2 cellular contexts compared by ENCODE assay signal in the genomic region with DNA sequence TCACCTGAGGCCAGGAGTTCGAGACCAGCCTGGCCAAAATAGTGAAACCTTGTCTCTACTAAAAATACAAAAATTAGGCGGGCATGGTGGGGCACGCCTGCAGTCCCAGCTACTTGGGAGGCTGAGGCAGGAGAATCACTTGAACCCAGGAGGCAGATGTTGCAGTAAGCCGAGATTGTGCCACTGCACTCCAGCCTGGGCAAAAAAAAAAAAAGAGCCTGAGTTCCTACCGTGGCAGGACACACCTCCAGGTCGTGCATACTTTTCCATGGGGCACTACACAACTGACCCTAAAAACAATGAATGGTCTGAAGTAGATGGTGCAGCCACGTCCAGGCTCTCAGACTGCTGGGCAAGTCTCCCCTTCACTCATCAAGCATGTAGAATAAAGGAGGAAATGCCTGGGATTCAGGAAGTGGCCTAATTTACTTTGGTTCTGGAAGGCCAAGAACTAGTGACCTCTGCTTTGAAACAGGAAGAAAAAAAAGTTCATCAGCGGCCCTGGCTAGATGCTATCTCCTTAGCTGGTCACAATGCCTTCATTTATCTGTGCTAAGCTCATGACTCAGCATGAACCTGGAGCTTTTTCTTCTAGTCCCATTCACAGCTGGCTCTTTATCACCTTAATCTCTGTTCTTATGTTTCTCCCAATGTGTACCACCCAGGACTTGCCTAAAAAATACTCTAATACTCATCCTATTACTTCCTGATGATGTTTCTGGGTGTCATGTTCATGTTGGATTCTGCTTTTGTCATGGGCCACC.
A peak's percentile ranks its signal among the peaks of the same experiment; 100 is the strongest.
TF ChIP-seq lines count a peak whose summit lies in the region.

No MANE protein-coding gene starts in this region.

TF ChIP-seq in K562, 482 proteins besides CTCF, POLR2A, EP300 and RAD21 (continued from another document and continues in another):
- TF ChIP-seq, protein P1, sequence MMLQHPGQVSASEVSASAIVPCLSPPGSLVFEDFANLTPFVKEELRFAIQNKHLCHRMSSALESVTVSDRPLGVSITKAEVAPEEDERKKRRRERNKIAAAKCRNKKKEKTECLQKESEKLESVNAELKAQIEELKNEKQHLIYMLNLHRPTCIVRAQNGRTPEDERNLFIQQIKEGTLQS (IDR thresholded peaks at IDR 0.05), result peak; percentile 59
- TF ChIP-seq, protein P1 (CRISPR knock-in tag; conservative IDR thresholded peaks at IDR 0.05), result no peak
- TF ChIP-seq CBX1 (IDR thresholded peaks at IDR 0.05; ENCODE audit: low read depth), result no peak
- no peak for TF ChIP-seq STAG1 (CRISPR knock-in tag; IDR thresholded peaks at IDR 0.05; ENCODE audit: borderline replicate concordance)
- no peak for TF ChIP-seq NR2C2 (CRISPR knock-in tag; IDR thresholded peaks at IDR 0.05)
- TF ChIP-seq NR2C2 (tag; IDR thresholded peaks at IDR 0.05), result peak; percentile 93
- no peak for TF ChIP-seq KLF10 (CRISPR knock-in tag; IDR thresholded peaks at IDR 0.05)
- TF ChIP-seq RUNX1 (IDR thresholded peaks at IDR 0.05; ENCODE audit: low read depth), result no peak
- TF ChIP-seq CAMTA2 (CRISPR knock-in tag; conservative IDR thresholded peaks at IDR 0.05), result no peak
- TF ChIP-seq MBD2 (IDR thresholded peaks at IDR 0.05; ENCODE audit: borderline replicate concordance, low read depth), result no peak
- TF ChIP-seq, protein P2, sequence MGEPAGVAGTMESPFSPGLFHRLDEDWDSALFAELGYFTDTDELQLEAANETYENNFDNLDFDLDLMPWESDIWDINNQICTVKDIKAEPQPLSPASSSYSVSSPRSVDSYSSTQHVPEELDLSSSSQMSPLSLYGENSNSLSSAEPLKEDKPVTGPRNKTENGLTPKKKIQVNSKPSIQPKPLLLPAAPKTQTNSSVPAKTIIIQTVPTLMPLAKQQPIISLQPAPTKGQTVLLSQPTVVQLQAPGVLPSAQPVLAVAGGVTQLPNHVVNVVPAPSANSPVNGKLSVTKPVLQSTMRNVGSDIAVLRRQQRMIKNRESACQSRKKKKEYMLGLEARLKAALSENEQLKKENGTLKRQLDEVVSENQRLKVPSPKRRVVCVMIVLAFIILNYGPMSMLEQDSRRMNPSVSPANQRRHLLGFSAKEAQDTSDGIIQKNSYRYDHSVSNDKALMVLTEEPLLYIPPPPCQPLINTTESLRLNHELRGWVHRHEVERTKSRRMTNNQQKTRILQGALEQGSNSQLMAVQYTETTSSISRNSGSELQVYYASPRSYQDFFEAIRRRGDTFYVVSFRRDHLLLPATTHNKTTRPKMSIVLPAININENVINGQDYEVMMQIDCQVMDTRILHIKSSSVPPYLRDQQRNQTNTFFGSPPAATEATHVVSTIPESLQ (CRISPR knock-in tag; IDR thresholded peaks at IDR 0.05), result no peak
- no peak for TF ChIP-seq ZBTB34 (CRISPR knock-in tag; IDR thresholded peaks at IDR 0.05)
- no peak for TF ChIP-seq ZNF507 (tag; conservative IDR thresholded peaks at IDR 0.05)
- TF ChIP-seq GMEB1 (CRISPR knock-in tag; IDR thresholded peaks at IDR 0.05), result no peak
- TF ChIP-seq ZNF224 (CRISPR knock-in tag; IDR thresholded peaks at IDR 0.05), result no peak
- TF ChIP-seq NBN (IDR thresholded peaks at IDR 0.05; ENCODE audit: low read depth), result no peak; the same call in 1 of the 2 replicates
- no peak for TF ChIP-seq CLOCK (CRISPR knock-in tag; IDR thresholded peaks at IDR 0.05; ENCODE audit: borderline replicate concordance)
- TF ChIP-seq NRF1 (conservative IDR thresholded peaks at IDR 0.05 in 1 of 2, IDR thresholded peaks at IDR 0.05 in 1 of 2), result no peak

TF ChIP-seq in HepG2, 621 proteins besides CTCF, POLR2A, EP300 and RAD21 (continued from another document and continues in another):
- TF ChIP-seq, protein P3, sequence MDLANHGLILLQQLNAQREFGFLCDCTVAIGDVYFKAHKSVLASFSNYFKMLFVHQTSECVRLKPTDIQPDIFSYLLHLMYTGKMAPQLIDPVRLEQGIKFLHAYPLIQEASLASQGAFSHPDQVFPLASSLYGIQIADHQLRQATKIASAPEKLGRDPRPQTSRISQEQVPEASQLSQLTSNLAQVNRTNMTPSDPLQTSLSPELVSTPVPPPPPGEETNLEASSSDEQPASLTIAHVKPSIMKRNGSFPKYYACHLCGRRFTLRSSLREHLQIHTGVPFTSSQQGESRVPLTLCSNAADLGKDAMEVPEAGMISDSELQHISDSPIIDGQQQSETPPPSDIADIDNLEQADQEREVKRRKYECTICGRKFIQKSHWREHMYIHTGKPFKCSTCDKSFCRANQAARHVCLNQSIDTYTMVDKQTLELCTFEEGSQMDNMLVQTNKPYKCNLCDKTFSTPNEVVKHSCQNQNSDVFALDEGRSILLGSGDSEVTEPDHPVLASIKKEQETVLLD (CRISPR knock-in tag; IDR thresholded peaks at IDR 0.05; ENCODE audit: low read depth), result no peak
- TF ChIP-seq NR2F1 (CRISPR knock-in tag; IDR thresholded peaks at IDR 0.05), result peak; percentile 92 to 95
- TF ChIP-seq, protein P4, sequence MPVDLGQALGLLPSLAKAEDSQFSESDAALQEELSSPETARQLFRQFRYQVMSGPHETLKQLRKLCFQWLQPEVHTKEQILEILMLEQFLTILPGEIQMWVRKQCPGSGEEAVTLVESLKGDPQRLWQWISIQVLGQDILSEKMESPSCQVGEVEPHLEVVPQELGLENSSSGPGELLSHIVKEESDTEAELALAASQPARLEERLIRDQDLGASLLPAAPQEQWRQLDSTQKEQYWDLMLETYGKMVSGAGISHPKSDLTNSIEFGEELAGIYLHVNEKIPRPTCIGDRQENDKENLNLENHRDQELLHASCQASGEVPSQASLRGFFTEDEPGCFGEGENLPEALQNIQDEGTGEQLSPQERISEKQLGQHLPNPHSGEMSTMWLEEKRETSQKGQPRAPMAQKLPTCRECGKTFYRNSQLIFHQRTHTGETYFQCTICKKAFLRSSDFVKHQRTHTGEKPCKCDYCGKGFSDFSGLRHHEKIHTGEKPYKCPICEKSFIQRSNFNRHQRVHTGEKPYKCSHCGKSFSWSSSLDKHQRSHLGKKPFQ (CRISPR knock-in tag; IDR thresholded peaks at IDR 0.05; ENCODE audit: insufficient replicate concordance), result peak; percentile 70
- TF ChIP-seq SSRP1 (CRISPR knock-in tag; IDR thresholded peaks at IDR 0.05), result no peak
- no peak for TF ChIP-seq ZNF225 (CRISPR knock-in tag; IDR thresholded peaks at IDR 0.05)
- TF ChIP-seq, protein P5, sequence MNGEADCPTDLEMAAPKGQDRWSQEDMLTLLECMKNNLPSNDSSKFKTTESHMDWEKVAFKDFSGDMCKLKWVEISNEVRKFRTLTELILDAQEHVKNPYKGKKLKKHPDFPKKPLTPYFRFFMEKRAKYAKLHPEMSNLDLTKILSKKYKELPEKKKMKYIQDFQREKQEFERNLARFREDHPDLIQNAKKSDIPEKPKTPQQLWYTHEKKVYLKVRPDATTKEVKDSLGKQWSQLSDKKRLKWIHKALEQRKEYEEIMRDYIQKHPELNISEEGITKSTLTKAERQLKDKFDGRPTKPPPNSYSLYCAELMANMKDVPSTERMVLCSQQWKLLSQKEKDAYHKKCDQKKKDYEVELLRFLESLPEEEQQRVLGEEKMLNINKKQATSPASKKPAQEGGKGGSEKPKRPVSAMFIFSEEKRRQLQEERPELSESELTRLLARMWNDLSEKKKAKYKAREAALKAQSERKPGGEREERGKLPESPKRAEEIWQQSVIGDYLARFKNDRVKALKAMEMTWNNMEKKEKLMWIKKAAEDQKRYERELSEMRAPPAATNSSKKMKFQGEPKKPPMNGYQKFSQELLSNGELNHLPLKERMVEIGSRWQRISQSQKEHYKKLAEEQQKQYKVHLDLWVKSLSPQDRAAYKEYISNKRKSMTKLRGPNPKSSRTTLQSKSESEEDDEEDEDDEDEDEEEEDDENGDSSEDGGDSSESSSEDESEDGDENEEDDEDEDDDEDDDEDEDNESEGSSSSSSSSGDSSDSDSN (CRISPR knock-in tag; IDR thresholded peaks at IDR 0.05), result no peak
- TF ChIP-seq NRL (CRISPR knock-in tag; IDR thresholded peaks at IDR 0.05; ENCODE audit: borderline replicate concordance), result no peak
- no peak for TF ChIP-seq ZNF441 (CRISPR knock-in tag; IDR thresholded peaks at IDR 0.05; ENCODE audit: borderline replicate concordance)
- peak; percentile 100 for TF ChIP-seq ELF3 (CRISPR knock-in tag; IDR thresholded peaks at IDR 0.05)
- peak; percentile 25; the same call in 1 of the 2 replicates for TF ChIP-seq ZBTB21 (CRISPR knock-in tag; IDR thresholded peaks at IDR 0.05)
- peak; percentile 85 for TF ChIP-seq TFE3 (CRISPR knock-in tag; IDR thresholded peaks at IDR 0.05)
- TF ChIP-seq, protein P6, sequence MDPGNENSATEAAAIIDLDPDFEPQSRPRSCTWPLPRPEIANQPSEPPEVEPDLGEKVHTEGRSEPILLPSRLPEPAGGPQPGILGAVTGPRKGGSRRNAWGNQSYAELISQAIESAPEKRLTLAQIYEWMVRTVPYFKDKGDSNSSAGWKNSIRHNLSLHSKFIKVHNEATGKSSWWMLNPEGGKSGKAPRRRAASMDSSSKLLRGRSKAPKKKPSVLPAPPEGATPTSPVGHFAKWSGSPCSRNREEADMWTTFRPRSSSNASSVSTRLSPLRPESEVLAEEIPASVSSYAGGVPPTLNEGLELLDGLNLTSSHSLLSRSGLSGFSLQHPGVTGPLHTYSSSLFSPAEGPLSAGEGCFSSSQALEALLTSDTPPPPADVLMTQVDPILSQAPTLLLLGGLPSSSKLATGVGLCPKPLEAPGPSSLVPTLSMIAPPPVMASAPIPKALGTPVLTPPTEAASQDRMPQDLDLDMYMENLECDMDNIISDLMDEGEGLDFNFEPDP (CRISPR knock-in tag; conservative IDR thresholded peaks at IDR 0.05), result no peak
- peak; percentile 72 for TF ChIP-seq HOXA5 (CRISPR knock-in tag; IDR thresholded peaks at IDR 0.05)
- TF ChIP-seq HDAC1 (CRISPR knock-in tag; IDR thresholded peaks at IDR 0.05), result peak; percentile 85
- TF ChIP-seq ZNF34 (CRISPR knock-in tag; IDR thresholded peaks at IDR 0.05; ENCODE audit: borderline replicate concordance), result 0 out of 2 replicates have a peak, but pooled peaks have one; percentile 70
- peak; percentile 87 for TF ChIP-seq NFIC (IDR thresholded peaks at IDR 0.05; ENCODE audit: low read length)
- TF ChIP-seq ZNF160 (CRISPR knock-in tag; IDR thresholded peaks at IDR 0.05), result no peak
- no peak for TF ChIP-seq ZNF773 (CRISPR knock-in tag; IDR thresholded peaks at IDR 0.05; ENCODE audit: borderline replicate concordance)
- no peak for TF ChIP-seq SNAPC2 (CRISPR knock-in tag; IDR thresholded peaks at IDR 0.05)
- TF ChIP-seq MEIS2 (CRISPR knock-in tag; IDR thresholded peaks at IDR 0.05), result peak; percentile 65; the same call in 1 of the 2 replicates
- TF ChIP-seq ZNF432 (CRISPR knock-in tag; IDR thresholded peaks at IDR 0.05; ENCODE audit: borderline replicate concordance), result no peak
- TF ChIP-seq, protein P7, sequence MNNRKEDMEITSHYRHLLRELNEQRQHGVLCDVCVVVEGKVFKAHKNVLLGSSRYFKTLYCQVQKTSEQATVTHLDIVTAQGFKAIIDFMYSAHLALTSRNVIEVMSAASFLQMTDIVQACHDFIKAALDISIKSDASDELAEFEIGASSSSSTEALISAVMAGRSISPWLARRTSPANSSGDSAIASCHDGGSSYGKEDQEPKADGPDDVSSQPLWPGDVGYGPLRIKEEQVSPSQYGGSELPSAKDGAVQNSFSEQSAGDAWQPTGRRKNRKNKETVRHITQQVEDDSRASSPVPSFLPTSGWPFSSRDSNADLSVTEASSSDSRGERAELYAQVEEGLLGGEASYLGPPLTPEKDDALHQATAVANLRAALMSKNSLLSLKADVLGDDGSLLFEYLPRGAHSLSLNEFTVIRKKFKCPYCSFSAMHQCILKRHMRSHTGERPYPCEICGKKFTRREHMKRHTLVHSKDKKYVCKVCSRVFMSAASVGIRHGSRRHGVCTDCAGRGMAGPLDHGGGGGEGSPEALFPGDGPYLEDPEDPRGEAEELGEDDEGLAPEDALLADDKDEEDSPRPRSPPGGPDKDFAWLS (CRISPR knock-in tag; IDR thresholded peaks at IDR 0.05; ENCODE audit: borderline replicate concordance), result no peak; the same call in 1 of the 2 replicates
- peak; percentile 62; the same call in 1 of the 2 replicates for TF ChIP-seq DMAP1 (CRISPR knock-in tag; IDR thresholded peaks at IDR 0.05)
- TF ChIP-seq ZNF766 (CRISPR knock-in tag; IDR thresholded peaks at IDR 0.05; ENCODE audit: borderline replicate concordance), result peak; percentile 83; the same call in 1 of the 2 replicates
- no peak for TF ChIP-seq ZNF224 (CRISPR knock-in tag; IDR thresholded peaks at IDR 0.05)
- TF ChIP-seq ZNF484 (CRISPR knock-in tag; IDR thresholded peaks at IDR 0.05; ENCODE audit: borderline replicate concordance, low read depth), result no peak
- no peak for TF ChIP-seq ARHGAP35 (CRISPR knock-in tag; IDR thresholded peaks at IDR 0.05; ENCODE audit: borderline replicate concordance)
- TF ChIP-seq PAX8 (CRISPR knock-in tag; IDR thresholded peaks at IDR 0.05; ENCODE audit: borderline replicate concordance), result 0 out of 2 replicates have a peak, but pooled peaks have one; percentile 38
- TF ChIP-seq AGO1 (IDR thresholded peaks at IDR 0.05; ENCODE audit: low read depth, low read length, poor library complexity, severe bottlenecking), result no peak
- TF ChIP-seq ZSCAN22 (CRISPR knock-in tag; IDR thresholded peaks at IDR 0.05), result 0 out of 2 replicates have a peak, but pooled peaks have one; percentile 68
- TF ChIP-seq ZNF264 (CRISPR knock-in tag; IDR thresholded peaks at IDR 0.05), result peak; percentile 89; the same call in 1 of the 2 replicates
- TF ChIP-seq HNRNPLL (IDR thresholded peaks at IDR 0.05; ENCODE audit: low read depth, low read length, poor library complexity, severe bottlenecking), result no peak
- TF ChIP-seq SP2 (CRISPR knock-in tag; IDR thresholded peaks at IDR 0.05), result no peak
- TF ChIP-seq ZNF567 (CRISPR knock-in tag; IDR thresholded peaks at IDR 0.05; ENCODE audit: borderline replicate concordance), result no peak; the same call in 1 of the 2 replicates
- TF ChIP-seq MNT (IDR thresholded peaks at IDR 0.05), result no peak
- TF ChIP-seq MAFF (IDR thresholded peaks at IDR 0.05; ENCODE audit: low read depth, low read length), result peak; percentile 88
- TF ChIP-seq ZNF335 (CRISPR knock-in tag; IDR thresholded peaks at IDR 0.05), result no peak; the same call in 1 of the 2 replicates
- peak; percentile 81; the same call in 1 of the 2 replicates for TF ChIP-seq ZNF274 (CRISPR knock-in tag; IDR thresholded peaks at IDR 0.05)
